Comparison of ENCODE assay signal across 17 cellular contexts in the genomic region with DNA sequence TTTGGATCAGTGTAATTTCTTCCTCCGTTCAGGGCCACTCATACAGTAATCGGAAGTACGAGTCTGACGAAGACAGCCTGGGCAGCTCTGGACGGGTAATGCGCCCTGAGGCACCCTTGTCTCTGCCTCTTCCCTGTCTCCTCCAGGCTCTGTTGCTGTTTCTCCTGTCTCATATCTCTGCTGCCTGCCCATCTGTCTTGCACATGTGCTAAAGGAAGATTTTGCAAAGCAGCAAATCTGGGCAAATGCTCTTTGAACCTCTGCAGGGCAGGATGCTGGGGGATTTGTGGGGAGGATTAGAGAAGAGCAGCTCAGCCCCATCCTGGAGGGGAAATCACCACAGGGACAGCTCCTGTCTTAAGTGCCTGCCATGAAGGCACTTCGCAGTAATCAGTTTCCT. TPM values are rescaled to one million over a fixed set of nuclear protein-coding genes. Genes with fewer than 3 reads are reported as not detected.
A peak's percentile ranks its signal among the peaks of the same experiment; 100 is the strongest.
DNase-seq lines count a peak whose midpoint lies in the region; ATAC-seq and TF ChIP-seq lines count a peak whose summit lies in the region.
"Had no signal": no experiment of that assay in that cellular context is flagged by ENCODE, and none has a peak within 500 bp of the region (broad histone marks: within the 10 kb centered on the region; RNA-seq: fewer than 3 reads in every experiment).

No MANE protein-coding gene starts in this region.

- peak overlapping the region; percentile 61 for H3K27ac Mint-ChIP-seq in activated naive CD8-positive, alpha-beta T cell treated with anti-CD3 and anti-CD28 coated beads, Interleukin-2, amount 10 ng/mL, durations not matched to agents 7 days and 5 days
- H3K27ac Mint-ChIP-seq in naive thymus-derived CD4-positive, alpha-beta T cell, result peak overlapping the region in 6 of 9 donors; percentile 1 to 54 (median 38)
- H3K27ac Mint-ChIP-seq: activated naive CD4-positive, alpha-beta T cell treated with anti-CD3 and anti-CD28 coated beads for 36 hours; dendritic cell treated with granulocyte-macrophage colony-stimulating factor and Interleukin-4, amounts not matched to agents 40 ng/mL and 50 ng/mL, for 4 days had no signal

- H3K9me3 ChIP-seq in naive thymus-derived CD4-positive, alpha-beta T cell (ENCODE audit: control insufficient read depth in 2 of 3, low read length in 3 of 3), result no peaks in the 10 kb centered on the region
- H3K9me3 ChIP-seq: thoracic aorta had no signal

- H3K9me3 Mint-ChIP-seq in activated naive CD8-positive, alpha-beta T cell treated with anti-CD3 and anti-CD28 coated beads, Interleukin-2, amount 10 ng/mL, durations not matched to agents 7 days and 5 days, result no peaks in the 10 kb centered on the region
- H3K9me3 Mint-ChIP-seq in naive thymus-derived CD4-positive, alpha-beta T cell, result no peaks in the 10 kb centered on the region
- H3K9me3 Mint-ChIP-seq: dendritic cell treated with granulocyte-macrophage colony-stimulating factor and Interleukin-4, amounts not matched to agents 40 ng/mL and 50 ng/mL, for 4 days; naive B cell had no signal

- H3K4me1 Mint-ChIP-seq in activated naive CD8-positive, alpha-beta T cell treated with anti-CD3 and anti-CD28 coated beads, Interleukin-2, amount 10 ng/mL, durations not matched to agents 7 days and 5 days, result peaks cover 37% of the 10 kb centered on the region
- H3K4me1 Mint-ChIP-seq in naive thymus-derived CD4-positive, alpha-beta T cell, result peaks cover 10 to 36% (median 17%) of the 10 kb centered on the region in 7 donors

- H3K36me3 Mint-ChIP-seq in activated naive CD8-positive, alpha-beta T cell treated with anti-CD3 and anti-CD28 coated beads, Interleukin-2, amount 10 ng/mL, durations not matched to agents 7 days and 5 days, result peaks cover 31% of the 10 kb centered on the region
- H3K36me3 Mint-ChIP-seq in naive thymus-derived CD4-positive, alpha-beta T cell, result peaks cover 5 to 47% (median 13%) of the 10 kb centered on the region in 5 donors

- H3K4me3 Mint-ChIP-seq in activated naive CD8-positive, alpha-beta T cell treated with anti-CD3 and anti-CD28 coated beads, Interleukin-2, amount 10 ng/mL, durations not matched to agents 7 days and 5 days, result peak overlapping the region; percentile 44
- peak overlapping the region in 7 of 10 donors; percentile 2 to 47 (median 25) for H3K4me3 Mint-ChIP-seq in naive thymus-derived CD4-positive, alpha-beta T cell
- H3K4me3 Mint-ChIP-seq: activated naive CD4-positive, alpha-beta T cell treated with anti-CD3 and anti-CD28 coated beads for 36 hours; dendritic cell treated with granulocyte-macrophage colony-stimulating factor and Interleukin-4, amounts not matched to agents 40 ng/mL and 50 ng/mL, for 4 days; naive B cell had no signal

- TF ChIP-seq CTCF in HFF-Myc (IDR thresholded peaks at IDR 0.05; ENCODE audit: low read depth, low read length, missing control alignments), result no peak

- POLR2A ChIA-PET in activated naive CD8-positive, alpha-beta T cell treated with anti-CD3 and anti-CD28 coated beads, Interleukin-2, amount 10 ng/mL, durations not matched to agents 7 days and 5 days (lab: Charles Lee), result interaction anchor here (0.5 to 1.2 kb wide), 4 partner anchors 21 to 74 kb away, joined by 3 to 5 read pairs (median 4); no protein-coding TSS in a partner anchor
- POLR2A ChIA-PET in naive thymus-derived CD4-positive, alpha-beta T cell (lab: Charles Lee), result interaction anchor here (1.1 to 1.3 kb wide), 2 partner anchors 22 to 60 kb away, joined by 3 read pairs; no protein-coding TSS in a partner anchor

- H3K27ac ChIP-seq in naive thymus-derived CD4-positive, alpha-beta T cell (ENCODE audit: low read depth, low read length), result no peak overlapping the region
- H3K27ac ChIP-seq: brain microvascular endothelial cell, thoracic aorta had no signal

- peak; percentile 89 for ATAC-seq in activated naive CD8-positive, alpha-beta T cell treated with anti-CD3 and anti-CD28 coated beads, Interleukin-2, amount 10 ng/mL, durations not matched to agents 7 days and 5 days (ENCODE audit: low read depth)
- peak; percentile 64 for ATAC-seq in naive thymus-derived CD4-positive, alpha-beta T cell
- ATAC-seq in GM21717 (IDR thresholded peaks at IDR 0.05; ENCODE audit: unreplicated experiment), result no peak
- ATAC-seq in HG02885 (IDR thresholded peaks at IDR 0.05; ENCODE audit: poor library complexity, unreplicated experiment), result no peak

- DNase-seq in D341Med (ENCODE audit: low spot score) (peak; percentile 79), HFF-Myc (ENCODE audit: extremely low read depth, low read depth) (peak; percentile 80), SHP77 treated with DMSO at 0.1 percent for 48 hours (lab: John Stamatoyannopoulos, UW) (no peak)
- no peak for DNase-seq in activated naive CD8-positive, alpha-beta T cell treated with anti-CD3 and anti-CD28 coated beads, Interleukin-2, amount 10 ng/mL, durations not matched to agents 7 days and 5 days
- DNase-seq in naive thymus-derived CD4-positive, alpha-beta T cell, result peak in 4 of 9 donors; percentile 3 to 18 (median 6)
- DNase-seq: activated naive CD4-positive, alpha-beta T cell treated with anti-CD3 and anti-CD28 coated beads for 36 hours; brain microvascular endothelial cell; erythroblast; Kasumi-1; naive B cell; NCI-H1105; NCI-H526 treated with DMSO at 0.1 percent for 48 hours; SW 1271 had no signal

- peaks cover 0 to 34% (median 0%) of the 10 kb centered on the region in 3 experiments for H3K36me3 ChIP-seq in naive thymus-derived CD4-positive, alpha-beta T cell (ENCODE audit: control insufficient read depth in 2 of 3, insufficient read depth in 3 of 3, low read length in 3 of 3)

- no peaks in the 10 kb centered on the region for H3K27me3 Mint-ChIP-seq in activated naive CD8-positive, alpha-beta T cell treated with anti-CD3 and anti-CD28 coated beads, Interleukin-2, amount 10 ng/mL, durations not matched to agents 7 days and 5 days
- no peaks in the 10 kb centered on the region for H3K27me3 Mint-ChIP-seq in naive thymus-derived CD4-positive, alpha-beta T cell
- H3K27me3 Mint-ChIP-seq: dendritic cell treated with granulocyte-macrophage colony-stimulating factor and Interleukin-4, amounts not matched to agents 40 ng/mL and 50 ng/mL, for 4 days; naive B cell had no signal

- peaks cover 0 to 7% of the 10 kb centered on the region in 2 donors for H3K4me1 ChIP-seq in naive thymus-derived CD4-positive, alpha-beta T cell (ENCODE audit: control insufficient read depth in 2 of 2, insufficient read depth in 2 of 2, low read length in 2 of 2)

- intact Hi-C loops in naive thymus-derived CD4-positive, alpha-beta T cell (cut with micrococcal nuclease), result no loop called here

- H3K27me3 ChIP-seq in naive thymus-derived CD4-positive, alpha-beta T cell (ENCODE audit: control insufficient read depth in 2 of 2, insufficient read depth in 2 of 2, low read length in 2 of 2), result no peaks in the 10 kb centered on the region
- H3K27me3 ChIP-seq: brain microvascular endothelial cell had no signal

- no peak overlapping the region for H3K4me3 ChIP-seq in HFF-Myc (replicated peaks; ENCODE audit: low read depth, low read length)
- no peak overlapping the region for H3K4me3 ChIP-seq in naive thymus-derived CD4-positive, alpha-beta T cell (ENCODE audit: low read length)
- H3K4me3 ChIP-seq: thoracic aorta had no signal

- CTCF ChIA-PET in naive thymus-derived CD4-positive, alpha-beta T cell (lab: Charles Lee), result no interaction called here

RNA-seq across cellular contexts. Expression of gene POLR3E, which starts 32.4 kb away (rescaled TPM):
- total RNA-seq in activated naive CD8-positive, alpha-beta T cell treated with anti-CD3 and anti-CD28 coated beads, Interleukin-2, amount 10 ng/mL, durations not matched to agents 7 days and 5 days, result 10 to 100 TPM; 53.2 to 56.9 TPM
- 100 to 1,000 TPM in 4 of 5 experiments, 10 to 100 TPM in 1; 60.1 to 232 (median 112) TPM for total RNA-seq in naive thymus-derived CD4-positive, alpha-beta T cell
- 10 to 100 TPM; 11.8 to 19.2 TPM for polyA plus RNA-seq in naive thymus-derived CD4-positive, alpha-beta T cell

RNA-seq across cellular contexts. Expression of gene EEF2K, which starts 58.7 kb away (rescaled TPM):
- total RNA-seq in activated naive CD8-positive, alpha-beta T cell treated with anti-CD3 and anti-CD28 coated beads, Interleukin-2, amount 10 ng/mL, durations not matched to agents 7 days and 5 days, result 10 to 100 TPM; 25.7 to 26.1 TPM
- 10 to 100 TPM; 15.3 to 27.9 (median 21.8) TPM for total RNA-seq in naive thymus-derived CD4-positive, alpha-beta T cell
- polyA plus RNA-seq in naive thymus-derived CD4-positive, alpha-beta T cell, result 1 to 10 TPM; 1.9 to 3.1 TPM

Comparison
In these comparisons a context has a peak if more than half of its experiments do, and no peak if none do; other contexts are left out.
1. DNase-seq: peak in D341Med (single experiment) and HFF-Myc (single experiment); none in activated naive CD8-positive, alpha-beta T cell treated with anti-CD3 and anti-CD28 coated beads, Interleukin-2, amount 10 ng/mL, durations not matched to agents 7 days and 5 days (single experiment) and SHP77 treated with DMSO at 0.1 percent for 48 hours (single experiment).
2. ATAC-seq: peak in activated naive CD8-positive, alpha-beta T cell treated with anti-CD3 and anti-CD28 coated beads, Interleukin-2, amount 10 ng/mL, durations not matched to agents 7 days and 5 days (single experiment) and naive thymus-derived CD4-positive, alpha-beta T cell (single experiment); none in GM21717 (single experiment) and HG02885 (single experiment).